ENCODE assay signal across 2 cellular contexts in genomic region chr3:170467007-170467406, GRCh38.
TF ChIP-seq lines count a peak whose summit lies in the region.

No MANE protein-coding gene starts in this region.

TF ChIP-seq in GM23338, 12 proteins besides CTCF, POLR2A, EP300 and RAD21:
- TF ChIP-seq EZH2phosphoT487 (IDR thresholded peaks at IDR 0.05; ENCODE audit: unreplicated experiment) (no peak), ETS1 (IDR thresholded peaks at IDR 0.05) (no peak), NANOG (IDR thresholded peaks at IDR 0.05; ENCODE audit: borderline replicate concordance) (no peak), ZNF331 (CRISPR knock-in tag; IDR thresholded peaks at IDR 0.05; ENCODE audit: low read depth) (no peak), STAT1 (IDR thresholded peaks at IDR 0.05; ENCODE audit: unreplicated experiment) (no peak), REST (IDR thresholded peaks at IDR 0.05; ENCODE audit: unreplicated experiment) (no peak), ZNF114 (CRISPR knock-in tag; IDR thresholded peaks at IDR 0.05) (no peak), JUNB (IDR thresholded peaks at IDR 0.05; ENCODE audit: unreplicated experiment) (no peak), ZNF462 (CRISPR knock-in tag; IDR thresholded peaks at IDR 0.05) (no peak), EZH2 (IDR thresholded peaks at IDR 0.05; ENCODE audit: low read depth, unreplicated experiment) (no peak), CREB1 (CRISPR knock-in tag; IDR thresholded peaks at IDR 0.05; ENCODE audit: low read depth) (no peak), POLR2AphosphoS5 (IDR thresholded peaks at IDR 0.05; ENCODE audit: low read depth) (no peak)

TF ChIP-seq in H1, 55 proteins besides CTCF, POLR2A, EP300 and RAD21:
- no peak for TF ChIP-seq MAX (IDR thresholded peaks at IDR 0.05)
